Comparison of ENCODE assay signal across 12 cellular contexts in genomic region chr11:92707173-92707619, GRCh38.
A peak's percentile ranks its signal among the peaks of the same experiment; 100 is the strongest.
DNase-seq lines count a peak whose midpoint lies in the region; ATAC-seq and TF ChIP-seq lines count a peak whose summit lies in the region.
"Had no signal": no experiment of that assay in that cellular context is flagged by ENCODE, and none has a peak within 500 bp of the region (broad histone marks: within the 10 kb centered on the region; RNA-seq: fewer than 3 reads in every experiment).

No MANE protein-coding gene starts in this region.

- H3F3A ChIP-seq in MM.1S (ENCODE audit: insufficient read depth, low read length), result no peaks in the 10 kb centered on the region

- no peak overlapping the region for H2AFZ ChIP-seq in MM.1S (ENCODE audit: low read length)

- H3K4me1 ChIP-seq in A673 (ENCODE audit: insufficient read depth, low read length, poor library complexity, severe bottlenecking) (peaks cover 9% of the 10 kb centered on the region), RWPE2 (ENCODE audit: insufficient read depth, poor library complexity, severe bottlenecking) (peaks cover 27% of the 10 kb centered on the region), MM.1S (ENCODE audit: low read length) (no peaks in the 10 kb centered on the region)
- H3K4me1 ChIP-seq: A549 had no signal

- TF ChIP-seq CTCF in A673 (conservative IDR thresholded peaks at IDR 0.05; ENCODE audit: low read depth, low read length) (no peak), RWPE2 (IDR thresholded peaks at IDR 0.05; ENCODE audit: poor library complexity, severe bottlenecking) (no peak), MM.1S (IDR thresholded peaks at IDR 0.05; ENCODE audit: low read length) (no peak)

- H3K9ac ChIP-seq in MM.1S (ENCODE audit: low read length), result no peak overlapping the region

- no peaks in the 10 kb centered on the region for H3K9me2 ChIP-seq in MM.1S (replicated peaks; ENCODE audit: insufficient read depth, low read length)

- DNase-seq in A673 (ENCODE audit: low spot score), result peak; percentile 80
- peak; percentile 77 for DNase-seq in NCI-H146 treated with DMSO at 0.1 percent for 48 hours (lab: John Stamatoyannopoulos, UW; ENCODE audit: unreplicated experiment)
- DNase-seq in RWPE2 (ENCODE audit: low spot score), result peak; percentile 81
- DNase-seq in left cardiac atrium, result no peak
- DNase-seq in activated CD4-positive, alpha-beta T cell treated with anti-CD3 and anti-CD28 coated beads, Interleukin-2, amount 50 U/mL, for 1 hour, result no peak
- no peak for DNase-seq in stimulated activated CD4-positive, alpha-beta T cell treated with anti-CD3 and anti-CD28 coated beads, Interleukin-4, amount 100 ng/mL, for 24 hours
- DNase-seq in MM.1S, result no peak
- DNase-seq: dorsolateral prefrontal cortex; stimulated activated CD4-positive, alpha-beta T cell treated with anti-CD3 and anti-CD28 coated beads, Interleukin-1b, Interleukin-23, amount 100 ng/mL, for 48 hours had no signal

- H3K27me3 ChIP-seq in A673 (replicated peaks; ENCODE audit: insufficient read depth, low read depth, low read length, poor library complexity) (peaks cover 5% of the 10 kb centered on the region), RWPE2 (ENCODE audit: insufficient read depth, poor library complexity, severe bottlenecking) (no peaks in the 10 kb centered on the region), MM.1S (replicated peaks; ENCODE audit: insufficient read depth, low read length) (no peaks in the 10 kb centered on the region)
- H3K27me3 ChIP-seq: dorsolateral prefrontal cortex had no signal

- intact Hi-C loops in A673 (cut with micrococcal nuclease; ENCODE audit: unreplicated experiment) (no loop called here), left cardiac atrium (cut with DNase I) (loop anchor here in 1 of 2 donors (10.0 kb wide), 1 partner anchor 58 kb away; no protein-coding TSS in a partner anchor)

- H4K20me1 ChIP-seq in MM.1S (ENCODE audit: insufficient read depth, low read length), result no peaks in the 10 kb centered on the region

- H3K36me3 ChIP-seq in A673 (ENCODE audit: insufficient read depth, low read length, poor library complexity, severe bottlenecking), result no peaks in the 10 kb centered on the region
- H3K36me3 ChIP-seq in RWPE2 (ENCODE audit: low read depth), result no peaks in the 10 kb centered on the region
- H3K36me3 ChIP-seq in MM.1S (replicated peaks; ENCODE audit: insufficient read depth, low read length), result no peaks in the 10 kb centered on the region

- no TSS peak for BruUV-seq in A673 (replicated peaks; lab: Mats Ljungman, UMichigan)

- H3K4me3 ChIP-seq in A673 (ENCODE audit: low read depth, low read length, poor library complexity, severe bottlenecking) (no peak overlapping the region), RWPE2 (ENCODE audit: severe bottlenecking) (no peak overlapping the region), MM.1S (ENCODE audit: low read length) (no peak overlapping the region)
- H3K4me3 ChIP-seq: A549, dorsolateral prefrontal cortex had no signal

- no peak overlapping the region for H3K27ac ChIP-seq in A673 (ENCODE audit: low read depth, low read length, poor library complexity, severe bottlenecking)
- peak overlapping the region; percentile 60 for H3K27ac ChIP-seq in RWPE2 (ENCODE audit: poor library complexity, severe bottlenecking)
- no peak overlapping the region for H3K27ac ChIP-seq in MM.1S (ENCODE audit: low read length)
- H3K27ac ChIP-seq: A549, dorsolateral prefrontal cortex had no signal

- ATAC-seq in RWPE2 (ENCODE audit: low read depth) (peak; percentile 94), left cardiac atrium (peak; percentile 47 to 54), GM18517 (IDR thresholded peaks at IDR 0.05; ENCODE audit: unreplicated experiment) (no peak)
- ATAC-seq: A549; activated T-helper 17 cell treated with anti-CD3 and anti-CD28 coated beads, Interleukin-2, amount 50 U/mL, for 72 hours had no signal

- H3K9me3 ChIP-seq in A673 (ENCODE audit: low read depth, low read length, poor library complexity, severe bottlenecking) (no peaks in the 10 kb centered on the region), RWPE2 (ENCODE audit: severe bottlenecking) (no peaks in the 10 kb centered on the region), MM.1S (replicated peaks; ENCODE audit: insufficient read depth, low read length) (no peaks in the 10 kb centered on the region)
- H3K9me3 ChIP-seq: A549 had no signal

- no peaks in the 10 kb centered on the region for H3K79me2 ChIP-seq in MM.1S (ENCODE audit: low read length)

- POLR2A ChIA-PET in A673 (lab: Charles Lee; ENCODE audit: low non-redundant PET), result no interaction called here

- CTCF ChIA-PET in A673 (lab: Charles Lee), result no interaction called here

- H3K4me2 ChIP-seq in MM.1S (ENCODE audit: low read depth, low read length), result no peak overlapping the region
- H3K4me2 ChIP-seq: A549 had no signal

Comparison
In these comparisons a context has a peak if more than half of its experiments do, and no peak if none do; other contexts are left out.
1. DNase-seq: peak in A673 (single experiment), NCI-H146 treated with DMSO at 0.1 percent for 48 hours (single experiment) and RWPE2 (single experiment); none in left cardiac atrium (single experiment), activated CD4-positive, alpha-beta T cell treated with anti-CD3 and anti-CD28 coated beads, Interleukin-2, amount 50 U/mL, for 1 hour (single experiment), stimulated activated CD4-positive, alpha-beta T cell treated with anti-CD3 and anti-CD28 coated beads, Interleukin-4, amount 100 ng/mL, for 24 hours (single experiment) and MM.1S (single experiment).